2 cellular contexts compared by ENCODE assay signal in genomic region chr7:149479554-149479953, GRCh38.
TF ChIP-seq lines count a peak whose summit lies in the region.

No MANE protein-coding gene starts in this region.

TF ChIP-seq in HepG2, 621 proteins besides CTCF, POLR2A, EP300 and RAD21:
- TF ChIP-seq MAFG (CRISPR knock-in tag; IDR thresholded peaks at IDR 0.05) (no peak), MAFK (conservative IDR thresholded peaks at IDR 0.05 in 1 of 2, IDR thresholded peaks at IDR 0.05 in 1 of 2; ENCODE audit: low read length in 2 of 2) (peak; percentile 57 to 64), DRAP1 (CRISPR knock-in tag; IDR thresholded peaks at IDR 0.05) (no peak), MAFF (IDR thresholded peaks at IDR 0.05; ENCODE audit: low read depth, low read length) (peak; percentile 44; the same call in 1 of the 2 replicates)

TF ChIP-seq in K562, 482 proteins besides CTCF, POLR2A, EP300 and RAD21:
- TF ChIP-seq EGR1 (conservative IDR thresholded peaks at IDR 0.05) (no peak), KAT7 (CRISPR knock-in tag; IDR thresholded peaks at IDR 0.05; ENCODE audit: borderline replicate concordance) (no peak), LARP7 (IDR thresholded peaks at IDR 0.05) (no peak), CREB5 (CRISPR knock-in tag; IDR thresholded peaks at IDR 0.05) (no peak), RBM15 (IDR thresholded peaks at IDR 0.05; ENCODE audit: insufficient read depth, low read length) (no peak), NFYB (IDR thresholded peaks at IDR 0.05; ENCODE audit: extremely low read depth, insufficient read length) (no peak), RBM34 (IDR thresholded peaks at IDR 0.05; ENCODE audit: borderline replicate concordance, insufficient read depth, low read length) (no peak), HNRNPH1 (optimal IDR thresholded peaks at IDR 0.05; ENCODE audit: low read depth, low read length) (no peak), ZNF512 (tag; IDR thresholded peaks at IDR 0.05) (no peak), ETV5 (CRISPR knock-in tag; IDR thresholded peaks at IDR 0.05; ENCODE audit: low read depth) (no peak), ZNF717 (CRISPR knock-in tag; IDR thresholded peaks at IDR 0.05) (no peak), RBFOX2 (IDR thresholded peaks at IDR 0.05; ENCODE audit: low read depth, low read length) (no peak), MAFG (tag; conservative IDR thresholded peaks at IDR 0.05) (peak; percentile 46), MECOM (CRISPR knock-in tag; IDR thresholded peaks at IDR 0.05) (no peak), ZNF3 (CRISPR knock-in tag; IDR thresholded peaks at IDR 0.05) (no peak), E4F1 (CRISPR knock-in tag; IDR thresholded peaks at IDR 0.05; ENCODE audit: borderline replicate concordance) (no peak), HBP1 (CRISPR knock-in tag; IDR thresholded peaks at IDR 0.05) (no peak), NFIC (IDR thresholded peaks at IDR 0.05) (no peak), ZBTB11 (CRISPR knock-in tag; IDR thresholded peaks at IDR 0.05) (no peak), SFPQ (IDR thresholded peaks at IDR 0.05; ENCODE audit: low read depth, low read length) (no peak), TBP (optimal IDR thresholded peaks at IDR 0.05; ENCODE audit: low read depth, low read length) (no peak), POLR2AphosphoS5 (IDR thresholded peaks at IDR 0.05; ENCODE audit: control insufficient read depth, insufficient read depth, low read depth, low read length) (no peak), MXD1 (CRISPR knock-in tag; IDR thresholded peaks at IDR 0.05; ENCODE audit: borderline replicate concordance, poor library complexity, severe bottlenecking) (no peak), C11orf30 (IDR thresholded peaks at IDR 0.05; ENCODE audit: low read depth) (peak; percentile 72), MAFF (IDR thresholded peaks at IDR 0.05; ENCODE audit: low read length) (peak; percentile 26; the same call in 1 of the 2 replicates), ZNF316 (IDR thresholded peaks at IDR 0.05) (peak; percentile 83), ILK (tag; IDR thresholded peaks at IDR 0.05; ENCODE audit: borderline replicate concordance, low read depth) (no peak), PHB (CRISPR knock-in tag; IDR thresholded peaks at IDR 0.05) (no peak), TAF15 (IDR thresholded peaks at IDR 0.05; ENCODE audit: low read depth, low read length) (no peak)
